In the genomic region with DNA sequence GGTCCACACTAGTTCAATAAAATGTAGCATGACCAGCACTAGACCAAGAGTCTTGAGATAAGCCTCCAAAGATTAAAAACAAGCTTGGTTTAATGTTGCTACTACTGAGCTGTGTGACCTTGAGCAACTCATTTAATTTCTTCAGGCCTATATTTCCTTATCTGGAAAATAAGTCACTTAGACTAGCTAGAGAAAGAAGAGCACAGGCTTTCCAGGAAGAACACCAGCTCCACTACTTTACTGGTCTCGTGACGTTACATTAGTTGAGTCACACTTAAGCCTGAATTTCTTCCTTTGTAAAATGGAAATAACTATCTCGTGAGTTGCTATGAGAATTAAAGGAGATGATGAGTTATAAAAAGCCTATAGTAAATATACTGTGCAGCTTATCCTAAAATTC, we compare ENCODE assay signal across 15 cellular contexts. TPM values are rescaled to one million over a fixed set of nuclear protein-coding genes. Genes with fewer than 3 reads are reported as not detected.
DNase-seq lines count a peak whose midpoint lies in the region; ATAC-seq, FAIRE-seq and TF ChIP-seq lines count a peak whose summit lies in the region.
"Had no signal": no experiment of that assay in that cellular context is flagged by ENCODE, and none has a peak within 500 bp of the region (broad histone marks: within the 10 kb centered on the region; RNA-seq: fewer than 3 reads in every experiment).

No MANE protein-coding gene starts in this region.

- no peak overlapping the region for H3K4me3 Mint-ChIP-seq in WTC11
- H3K4me3 Mint-ChIP-seq: activated CD8-positive, alpha-beta T cell treated with anti-CD3 and anti-CD28 coated beads for 36 hours; dendritic cell treated with granulocyte-macrophage colony-stimulating factor and Interleukin-4, amounts not matched to agents 40 ng/mL and 50 ng/mL, for 4 days; T-helper 1 cell treated with Interleukin-12 subunit alpha and Interleukin-12 subunit beta and Interleukin-4 antibody, amounts not matched to agents 30 μg/mL and 1 μg/mL, for 36 hours had no signal

- H3K4me1 ChIP-seq in adrenal gland (replicated peaks in 1 of 2) (peaks cover 35 to 59% of the 10 kb centered on the region in 2 donors), small intestine (ENCODE audit: control insufficient read depth in 2 of 2, insufficient read depth in 1 of 2, low read depth in 1 of 2, low read length in 1 of 2) (peaks cover 0 to 4% of the 10 kb centered on the region in 2 donors), left ventricle myocardium inferior (peaks cover 60% of the 10 kb centered on the region)

- peaks cover 13% of the 10 kb centered on the region for H3K4me1 Mint-ChIP-seq in WTC11

- TF ChIP-seq POLR2A in adrenal gland (IDR thresholded peaks at IDR 0.05), result no peak

- H3K27ac ChIP-seq in adrenal gland (peak overlapping the region in 4 of 5 donors; percentile 24 to 76 (median 32)), small intestine (ENCODE audit: low read depth in 1 of 2, low read length in 1 of 2) (no peak overlapping the region), left ventricle myocardium inferior (replicated peaks) (no peak overlapping the region)
- H3K27ac ChIP-seq: suprapubic skin had no signal

- POLR2A ChIA-PET in WTC11 (lab: Charles Lee), result no interaction called here

- H3K27me3 ChIP-seq in adrenal gland (no peaks in the 10 kb centered on the region), small intestine (ENCODE audit: control insufficient read depth in 2 of 2, insufficient read depth in 2 of 2, low read length in 2 of 2) (no peaks in the 10 kb centered on the region), left ventricle myocardium inferior (ENCODE audit: low read depth) (no peaks in the 10 kb centered on the region)
- H3K27me3 ChIP-seq: suprapubic skin had no signal

- FAIRE-seq in small intestine (lab: Jason Lieb, UNC), result no peak
- FAIRE-seq: D721Med had no signal

- ATAC-seq in WTC11, result no peak
- ATAC-seq: activated CD8-positive, alpha-beta T cell treated with anti-CD3 and anti-CD28 coated beads for 36 hours had no signal

- CTCF ChIA-PET in WTC11 (lab: Charles Lee), result interaction anchor here (1.7 to 2.7 kb wide), 2 partner anchors 18 to 33 kb away, joined by 5 to 10 read pairs; no protein-coding TSS in a partner anchor

- WGBS in adrenal gland, 4 donors, result 12 to 30% (median 25%) methylated on average over 3 of the region's 3 CpGs
- 54 to 72% (median 58%) methylated on average over 3 of the region's 3 CpGs for WGBS in small intestine, 3 donors

- H3K9me3 ChIP-seq in adrenal gland (replicated peaks in 1 of 3), result no peaks in the 10 kb centered on the region
- no peaks in the 10 kb centered on the region for H3K9me3 ChIP-seq in small intestine (ENCODE audit: control insufficient read depth, low read depth)
- H3K9me3 ChIP-seq in left ventricle myocardium inferior (replicated peaks), result no peaks in the 10 kb centered on the region
- H3K9me3 ChIP-seq: suprapubic skin had no signal

- DNase-seq in HCEC 1CT (peak; percentile 83), adrenal gland (peak in 2 of 7 donors; percentile 30 to 37), glomerular visceral epithelial cell (ENCODE audit: extremely low spot score) (peak; percentile 51), small intestine (peak; percentile 32), left ventricle myocardium inferior (no peak), WTC11 (ENCODE audit: low spot score) (no peak)
- no peak for DNase-seq in activated effector memory CD4-positive, alpha-beta T cell treated with Interleukin-2 at 50 U/mL for 16 hours
- DNase-seq: activated CD8-positive, alpha-beta T cell treated with anti-CD3 and anti-CD28 coated beads for 36 hours; mesendoderm; NCI-H2171 had no signal

- no peaks in the 10 kb centered on the region for H3K27me3 Mint-ChIP-seq in WTC11 (ENCODE audit: low read depth)
- H3K27me3 Mint-ChIP-seq: activated CD8-positive, alpha-beta T cell treated with anti-CD3 and anti-CD28 coated beads for 36 hours; activated naive CD4-positive, alpha-beta T cell treated with anti-CD3 and anti-CD28 coated beads, Interleukin-2, amount 50 U/mL, for 24 hours; dendritic cell treated with granulocyte-macrophage colony-stimulating factor and Interleukin-4, amounts not matched to agents 40 ng/mL and 50 ng/mL, for 4 days had no signal

- no peak overlapping the region for H3K27ac Mint-ChIP-seq in WTC11
- H3K27ac Mint-ChIP-seq: T-helper 1 cell treated with Interleukin-12 subunit alpha and Interleukin-12 subunit beta and Interleukin-4 antibody, amounts not matched to agents 30 μg/mL and 1 μg/mL, for 36 hours had no signal

- TF ChIP-seq CTCF in adrenal gland (IDR thresholded peaks at IDR 0.05) (no peak), left ventricle myocardium inferior (IDR thresholded peaks at IDR 0.05; ENCODE audit: borderline replicate concordance) (no peak), WTC11 (IDR thresholded peaks at IDR 0.05) (no peak)

- intact Hi-C loops in adrenal gland (cut with DNase I) (no loop called here), left ventricle myocardium inferior (cut with micrococcal nuclease) (no loop called here)

- no peaks in the 10 kb centered on the region for H3K9me3 Mint-ChIP-seq in WTC11
- H3K9me3 Mint-ChIP-seq: activated CD8-positive, alpha-beta T cell treated with anti-CD3 and anti-CD28 coated beads for 36 hours; activated naive CD4-positive, alpha-beta T cell treated with anti-CD3 and anti-CD28 coated beads, Interleukin-2, amount 50 U/mL, for 24 hours; dendritic cell treated with granulocyte-macrophage colony-stimulating factor and Interleukin-4, amounts not matched to agents 40 ng/mL and 50 ng/mL, for 4 days; T-helper 1 cell treated with Interleukin-12 subunit alpha and Interleukin-12 subunit beta and Interleukin-4 antibody, amounts not matched to agents 30 μg/mL and 1 μg/mL, for 36 hours had no signal

- H3K36me3 Mint-ChIP-seq in WTC11, result peaks cover 32% of the 10 kb centered on the region

- H3K36me3 ChIP-seq in adrenal gland (replicated peaks in 1 of 2) (peaks cover 0 to 28% of the 10 kb centered on the region in 2 donors), small intestine (ENCODE audit: control insufficient read depth in 2 of 2, insufficient read depth in 2 of 2, low read length in 2 of 2) (peaks cover 2 to 16% of the 10 kb centered on the region in 2 donors), left ventricle myocardium inferior (peaks cover 41% of the 10 kb centered on the region)

- no peak overlapping the region for H3K4me3 ChIP-seq in adrenal gland
- H3K4me3 ChIP-seq in small intestine (ENCODE audit: low read depth in 1 of 2, low read length in 2 of 2), result no peak overlapping the region
- H3K4me3 ChIP-seq in left ventricle myocardium inferior, result no peak overlapping the region
- H3K4me3 ChIP-seq: suprapubic skin had no signal

TF ChIP-seq in WTC11, 78 proteins besides CTCF, POLR2A, EP300 and RAD21:
- TF ChIP-seq USF2 (CRISPR knock-in tag; IDR thresholded peaks at IDR 0.05), result no peak
- TF ChIP-seq RELA (CRISPR knock-in tag; IDR thresholded peaks at IDR 0.05; ENCODE audit: borderline replicate concordance), result no peak
- no peak for TF ChIP-seq ELF4 (CRISPR knock-in tag; IDR thresholded peaks at IDR 0.05; ENCODE audit: low read depth)
- no peak for TF ChIP-seq JAZF1 (CRISPR knock-in tag; IDR thresholded peaks at IDR 0.05)
- TF ChIP-seq AFF4 (CRISPR knock-in tag; IDR thresholded peaks at IDR 0.05; ENCODE audit: borderline replicate concordance), result no peak
- no peak for TF ChIP-seq RORB (CRISPR knock-in tag; IDR thresholded peaks at IDR 0.05)
- TF ChIP-seq ZNF396 (CRISPR knock-in tag; IDR thresholded peaks at IDR 0.05; ENCODE audit: borderline replicate concordance), result no peak

RNA-seq across cellular contexts. Expression of gene HELZ, which starts 5.4 kb away (rescaled TPM):
- total RNA-seq in adrenal gland, result 10 to 100 TPM; 28.1 to 88.0 (median 53.2) TPM
- 10 to 100 TPM in 1 of 3 donors, 1 to 10 TPM in 2; 3.1 to 20.5 (median 7.2) TPM for polyA plus RNA-seq in adrenal gland
- polyA plus RNA-seq in small intestine, result 1 to 10 TPM; 2.7 to 4.3 (median 2.9) TPM
- total RNA-seq in left ventricle myocardium inferior, result 36.7 TPM
- 46.5 to 49.1 TPM (median 47.4 TPM) in 3 replicates for total RNA-seq in WTC11 (2021)

Comparison
In these comparisons a context has a peak if more than half of its experiments do, and no peak if none do; other contexts are left out.
1. DNase-seq: peak in HCEC 1CT (single experiment), glomerular visceral epithelial cell (single experiment) and small intestine (single experiment); none in activated effector memory CD4-positive, alpha-beta T cell treated with Interleukin-2 at 50 U/mL for 16 hours (single experiment), left ventricle myocardium inferior (single experiment) and WTC11 (single experiment).
2. H3K27ac ChIP-seq: peak in adrenal gland (4 of 5); none in small intestine (0 of 2) and left ventricle myocardium inferior (single experiment).